8 cellular contexts compared by ENCODE assay signal in the genomic region with DNA sequence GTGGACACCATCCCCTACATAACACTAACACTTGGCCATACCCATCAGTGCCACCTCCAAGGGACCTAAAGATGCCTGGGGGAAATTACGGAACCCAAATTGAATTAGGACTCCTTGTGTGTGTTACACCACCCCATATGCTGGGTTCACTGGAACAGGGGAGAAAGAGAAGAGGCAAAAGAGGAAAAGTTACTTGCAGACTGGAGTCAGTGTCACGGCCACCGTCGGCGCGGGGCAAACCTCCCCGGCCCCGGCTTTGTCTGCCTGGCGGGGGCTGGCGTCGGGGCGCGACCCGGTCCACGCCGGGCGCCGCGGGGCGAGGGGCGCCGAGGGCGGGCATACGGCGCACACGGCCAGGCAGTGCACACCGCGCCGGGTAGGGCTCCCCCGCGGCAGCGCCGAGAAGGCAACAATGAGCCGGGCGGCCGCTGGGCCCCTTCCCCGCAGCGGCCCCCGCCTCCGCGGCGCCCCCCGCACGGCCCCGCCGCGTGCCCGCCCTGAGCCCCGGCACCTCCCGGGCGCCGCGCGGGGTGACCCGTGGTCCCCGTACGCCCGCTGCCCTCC.
A peak's percentile ranks its signal among the peaks of the same experiment; 100 is the strongest.
DNase-seq lines count a peak whose midpoint lies in the region; ATAC-seq, FAIRE-seq and TF ChIP-seq lines count a peak whose summit lies in the region.

No MANE protein-coding gene starts in this region.

- POLR2A ChIA-PET in AG04450 (lab: Yijun Ruan, JAX): no interaction called here
- POLR2A ChIA-PET in activated CD4-positive, alpha-beta memory T cell treated with anti-CD3 and anti-CD28 coated beads for 36 hours (lab: Charles Lee): interaction anchor here (2.8 to 2.9 kb wide), 2 partner anchors 41 to 234 kb away, joined by 21 to 23 read pairs; a partner anchor contains a TSS

- no peak for FAIRE-seq in pancreas (lab: Jason Lieb, UNC)

- intact Hi-C loops in activated CD4-positive, alpha-beta memory T cell treated with anti-CD3 and anti-CD28 coated beads for 36 hours (cut with micrococcal nuclease): loop anchor here (2.0 to 5.0 kb wide), 4 partner anchors 95 to 349 kb away; a partner anchor contains a TSS
- intact Hi-C loops in pancreas (cut with DNase I): no loop called here

- WGBS in pancreas, 2 donors: 0% methylated on average over 25 to 58 of the region's 58 CpGs

- H3K4me1 Mint-ChIP-seq in activated CD4-positive, alpha-beta memory T cell treated with anti-CD3 and anti-CD28 coated beads for 36 hours (ENCODE audit: low read depth): peaks cover 67% of the 10 kb centered on the region

- H3K9me3 Mint-ChIP-seq in activated CD4-positive, alpha-beta memory T cell treated with anti-CD3 and anti-CD28 coated beads for 36 hours: no peaks in the 10 kb centered on the region

- ATAC-seq in GM18861 (IDR thresholded peaks at IDR 0.05; ENCODE audit: unreplicated experiment): peak; percentile 4
- ATAC-seq in HG03342 (IDR thresholded peaks at IDR 0.05; ENCODE audit: unreplicated experiment): peak; percentile 11
- ATAC-seq in pancreas: peak in 2 of 4 donors; percentile 5 to 27

- CTCF ChIA-PET in AG04450 (lab: Charles Lee): no interaction called here
- CTCF ChIA-PET in activated CD4-positive, alpha-beta memory T cell treated with anti-CD3 and anti-CD28 coated beads for 36 hours (lab: Charles Lee): interaction anchor here (0.7 to 1.4 kb wide), 2 partner anchors 15 to 44 kb away, joined by 3 read pairs; no protein-coding TSS in a partner anchor

- H3K36me3 Mint-ChIP-seq in activated CD4-positive, alpha-beta memory T cell treated with anti-CD3 and anti-CD28 coated beads for 36 hours: peaks cover 41% of the 10 kb centered on the region

- H3K4me3 ChIP-seq in AG04450 (ENCODE audit: low read depth, low read length) (peak overlapping the region; percentile 79), foreskin fibroblast (ENCODE audit: low read depth in 1 of 2, low read length in 2 of 2) (peak overlapping the region; percentile 68 to 69), pancreas (peak overlapping the region; percentile 35 to 71 (median 66))

- H3K27ac ChIP-seq in AG04450 (ENCODE audit: low read depth, low read length) (no peak overlapping the region), pancreas (peak overlapping the region in 3 of 4 donors; percentile 38 to 73 (median 64))

- peak overlapping the region; percentile 96 for H3K27ac Mint-ChIP-seq in activated CD4-positive, alpha-beta memory T cell treated with anti-CD3 and anti-CD28 coated beads for 36 hours

- no peaks in the 10 kb centered on the region for H3K27me3 Mint-ChIP-seq in activated CD4-positive, alpha-beta memory T cell treated with anti-CD3 and anti-CD28 coated beads for 36 hours

- peak overlapping the region; percentile 96 for H3K4me3 Mint-ChIP-seq in activated CD4-positive, alpha-beta memory T cell treated with anti-CD3 and anti-CD28 coated beads for 36 hours

- H3K27me3 ChIP-seq in AG04450 (ENCODE audit: control insufficient read depth, insufficient read depth, low read length): no peaks in the 10 kb centered on the region
- H3K27me3 ChIP-seq in pancreas: no peaks in the 10 kb centered on the region

- no peaks in the 10 kb centered on the region for H3K36me3 ChIP-seq in pancreas

- no peak for DNase-seq in AG04450 (ENCODE audit: low read depth, low spot score)
- peak; percentile 31 for DNase-seq in activated CD4-positive, alpha-beta memory T cell treated with anti-CD3 and anti-CD28 coated beads for 36 hours
- peak in 1 of 2 donors; percentile 47 for DNase-seq in foreskin fibroblast
- DNase-seq in pancreas: peak in 3 of 6 donors; percentile 44 to 72 (median 47)
- DNase-seq in NCI-H524 (lab: John Stamatoyannopoulos, UW): no peak
- DNase-seq in UCSD-AML1 (lab: John Stamatoyannopoulos, UW; ENCODE audit: unreplicated experiment): no peak

- H3K9me3 ChIP-seq in AG04450 (ENCODE audit: control insufficient read depth, insufficient read depth, low read length) (no peaks in the 10 kb centered on the region), pancreas (no peaks in the 10 kb centered on the region)

- H3K4me1 ChIP-seq in pancreas: peaks cover 7 to 37% (median 37%) of the 10 kb centered on the region in 3 donors

- no peak for TF ChIP-seq CTCF in AG04450 (IDR thresholded peaks at IDR 0.05; ENCODE audit: low read depth, low read length)
- TF ChIP-seq CTCF in foreskin fibroblast (IDR thresholded peaks at IDR 0.05; ENCODE audit: low read depth, low read length): no peak
- TF ChIP-seq CTCF in pancreas (IDR thresholded peaks at IDR 0.05): no peak
